In genomic region chr18:5197032-5197434, GRCh38 we compare ENCODE assay signal across 1 cellular context.
TF ChIP-seq lines count a peak whose summit lies in the region.

Gene AKAIN1 (minus strand): TSS chr18:5197257. CDS start chr18:5197053, 204 bp downstream.

TF ChIP-seq in WTC11, 78 proteins besides CTCF, POLR2A, EP300 and RAD21 (continued from another document and continues in another):
- TF ChIP-seq ARID4B (CRISPR knock-in tag; IDR thresholded peaks at IDR 0.05; ENCODE audit: borderline replicate concordance) (peak; percentile 95), NFATC4 (CRISPR knock-in tag; IDR thresholded peaks at IDR 0.05) (no peak), ATF6 (CRISPR knock-in tag; IDR thresholded peaks at IDR 0.05) (no peak), RORB (CRISPR knock-in tag; IDR thresholded peaks at IDR 0.05) (no peak), E2F5 (CRISPR knock-in tag; IDR thresholded peaks at IDR 0.05) (peak; percentile 77), GABPB1 (CRISPR knock-in tag; IDR thresholded peaks at IDR 0.05) (no peak), ETV6 (CRISPR knock-in tag; IDR thresholded peaks at IDR 0.05) (0 out of 2 replicates have a peak, but pooled peaks have one; percentile 48), PREB (CRISPR knock-in tag; IDR thresholded peaks at IDR 0.05; ENCODE audit: borderline replicate concordance) (no peak), PRRX2 (CRISPR knock-in tag; IDR thresholded peaks at IDR 0.05) (no peak), E2F1 (CRISPR knock-in tag; IDR thresholded peaks at IDR 0.05) (0 out of 2 replicates have a peak, but pooled peaks have one; percentile 65), GRHL2 (CRISPR knock-in tag; IDR thresholded peaks at IDR 0.05; ENCODE audit: insufficient replicate concordance, severe bottlenecking) (no peak), MXD4 (CRISPR knock-in tag; IDR thresholded peaks at IDR 0.05; ENCODE audit: borderline replicate concordance) (no peak), ZBTB43 (CRISPR knock-in tag; IDR thresholded peaks at IDR 0.05) (peak; percentile 85), ELF4 (CRISPR knock-in tag; IDR thresholded peaks at IDR 0.05; ENCODE audit: low read depth) (0 out of 2 replicates have a peak, but pooled peaks have one; percentile 66), CREB1 (CRISPR knock-in tag; IDR thresholded peaks at IDR 0.05) (peak; percentile 71; the same call in 1 of the 2 replicates), USF2 (CRISPR knock-in tag; IDR thresholded peaks at IDR 0.05) (0 out of 2 replicates have a peak, but pooled peaks have one; percentile 21), ZNF138 (CRISPR knock-in tag; conservative IDR thresholded peaks at IDR 0.05) (no peak), JAZF1 (CRISPR knock-in tag; IDR thresholded peaks at IDR 0.05) (no peak), NR2C2 (CRISPR knock-in tag; IDR thresholded peaks at IDR 0.05) (0 out of 2 replicates have a peak, but pooled peaks have one; percentile 57), ZNF396 (CRISPR knock-in tag; IDR thresholded peaks at IDR 0.05; ENCODE audit: borderline replicate concordance) (no peak), SMAD3 (CRISPR knock-in tag; IDR thresholded peaks at IDR 0.05; ENCODE audit: borderline replicate concordance) (peak; percentile 33; the same call in 1 of the 2 replicates), CBFB (CRISPR knock-in tag; IDR thresholded peaks at IDR 0.05; ENCODE audit: low read depth) (peak; percentile 50; the same call in 1 of the 2 replicates), FOXP4 (CRISPR knock-in tag; IDR thresholded peaks at IDR 0.05) (peak; percentile 93), HMGXB4 (CRISPR knock-in tag; IDR thresholded peaks at IDR 0.05) (peak; percentile 73; the same call in 1 of the 2 replicates), ZMAT4 (CRISPR knock-in tag; IDR thresholded peaks at IDR 0.05) (no peak), ZNF263 (CRISPR knock-in tag; IDR thresholded peaks at IDR 0.05; ENCODE audit: low read depth) (peak; percentile 76), ZNF219 (CRISPR knock-in tag; IDR thresholded peaks at IDR 0.05; ENCODE audit: borderline replicate concordance) (peak; percentile 94; the same call in 1 of the 2 replicates), KAT7 (CRISPR knock-in tag; IDR thresholded peaks at IDR 0.05; ENCODE audit: borderline replicate concordance) (0 out of 2 replicates have a peak, but pooled peaks have one; percentile 85), PRDM15 (CRISPR knock-in tag; IDR thresholded peaks at IDR 0.05) (peak; percentile 79), NR3C1 (CRISPR knock-in tag; conservative IDR thresholded peaks at IDR 0.05; ENCODE audit: low read depth) (peak; percentile 89; the same call in 1 of the 2 replicates), TEAD1 (CRISPR knock-in tag; IDR thresholded peaks at IDR 0.05) (peak; percentile 66; the same call in 1 of the 2 replicates), ZNF416 (CRISPR knock-in tag; IDR thresholded peaks at IDR 0.05) (no peak)
